12 cellular contexts compared by ENCODE assay signal in the genomic region with DNA sequence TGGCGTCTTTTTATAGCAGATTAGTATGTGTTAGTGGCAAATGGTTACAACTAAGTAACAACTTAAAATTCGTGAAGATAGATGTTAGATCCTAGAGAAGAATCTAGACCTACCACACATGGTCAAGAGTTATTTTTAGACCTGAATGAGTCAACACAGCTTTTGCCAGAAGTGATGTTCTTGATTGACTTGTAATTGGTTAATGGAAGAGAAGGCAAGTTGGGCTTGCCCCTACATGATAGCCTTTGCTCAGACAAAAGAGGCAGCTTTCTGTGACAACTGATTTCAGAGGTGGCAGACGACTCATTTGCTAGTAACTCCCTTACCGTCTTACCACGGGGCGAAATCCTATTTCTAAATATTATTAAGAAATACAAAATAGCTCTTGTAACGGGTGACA. TPM values are rescaled to one million over a fixed set of nuclear protein-coding genes. Genes with fewer than 3 reads are reported as not detected.
DNase-seq lines count a peak whose midpoint lies in the region; ATAC-seq and TF ChIP-seq lines count a peak whose summit lies in the region.
"Had no signal": no experiment of that assay in that cellular context is flagged by ENCODE, and none has a peak within 500 bp of the region (broad histone marks: within the 10 kb centered on the region; RNA-seq: fewer than 3 reads in every experiment).

No MANE protein-coding gene starts in this region.

- no peak for TF ChIP-seq CTCF in HEK293 (tag by site-specific recombination; IDR thresholded peaks at IDR 0.05)

- peak overlapping the region; percentile 34; the same call in 1 of the 2 replicates for H3K27ac ChIP-seq in HEK293 (ENCODE audit: extremely low read depth, low read depth, low read length)
- H3K27ac ChIP-seq: brain microvascular endothelial cell, upper lobe of right lung had no signal

- no peaks in the 10 kb centered on the region for H3K36me3 ChIP-seq in HEK293 (ENCODE audit: control insufficient read depth in 2 of 2, insufficient read depth in 1 of 2, low read length in 2 of 2)
- H3K36me3 ChIP-seq: brain microvascular endothelial cell, upper lobe of right lung had no signal

- CTCF ChIA-PET in HEK293 (lab: Yijun Ruan, JAX) = interaction anchor here (0.8 to 2.8 kb wide), 6 partner anchors 9 to 253 kb away, joined by 3 to 15 read pairs (median 6); no protein-coding TSS in a partner anchor

- H3K4me1 ChIP-seq in HEK293 (ENCODE audit: control insufficient read depth, insufficient read depth, low read length) = peaks cover 38% of the 10 kb centered on the region

- POLR2A ChIA-PET in HEK293 (lab: Yijun Ruan, JAX) = no interaction called here

- DNase-seq in NCI-H2227 treated with DMSO at 0.1 percent for 48 hours (lab: John Stamatoyannopoulos, UW) (peak; percentile 16), cerebellum (ENCODE audit: low spot score) (peak; percentile 32), myocyte (ENCODE audit: low read depth) (peak; percentile 37), NCI-H1048 (lab: John Stamatoyannopoulos, UW) (no peak), retina (no peak), hippocampal formation (lab: John Stamatoyannopoulos, UW) (no peak)
- DNase-seq: activated T-cell treated with anti-CD3 and anti-CD28 coated beads, Interleukin-2, amount 50 U/mL, for 1 hour; brain microvascular endothelial cell; upper lobe of right lung had no signal

- ATAC-seq in GM19035 (IDR thresholded peaks at IDR 0.05; ENCODE audit: unreplicated experiment) = no peak
- ATAC-seq: Right ventricle myocardium inferior, upper lobe of right lung had no signal

- no peak overlapping the region for H3K4me3 ChIP-seq in HEK293 (ENCODE audit: low read depth, low read length)
- H3K4me3 ChIP-seq: upper lobe of right lung had no signal

- H3K9me3 ChIP-seq in HEK293 (ENCODE audit: control insufficient read depth, insufficient read depth, low read depth, low read length) = no peaks in the 10 kb centered on the region
- H3K9me3 ChIP-seq: upper lobe of right lung had no signal

TF ChIP-seq in HEK293, 187 proteins besides CTCF, POLR2A, EP300 and RAD21:
- peak; percentile 22; the same call in 1 of the 2 replicates for TF ChIP-seq MZF1 (tag by site-specific recombination; IDR thresholded peaks at IDR 0.05; ENCODE audit: borderline replicate concordance)
- TF ChIP-seq ZNF510 (tag by site-specific recombination; IDR thresholded peaks at IDR 0.05; ENCODE audit: insufficient replicate concordance) = no peak
- TF ChIP-seq ZNF433 (tag by site-specific recombination; IDR thresholded peaks at IDR 0.05; ENCODE audit: low read depth) = no peak
- peak; percentile 80; the same call in 1 of the 2 replicates for TF ChIP-seq ZNF449 (tag by site-specific recombination; IDR thresholded peaks at IDR 0.05)
- TF ChIP-seq, protein P1, sequence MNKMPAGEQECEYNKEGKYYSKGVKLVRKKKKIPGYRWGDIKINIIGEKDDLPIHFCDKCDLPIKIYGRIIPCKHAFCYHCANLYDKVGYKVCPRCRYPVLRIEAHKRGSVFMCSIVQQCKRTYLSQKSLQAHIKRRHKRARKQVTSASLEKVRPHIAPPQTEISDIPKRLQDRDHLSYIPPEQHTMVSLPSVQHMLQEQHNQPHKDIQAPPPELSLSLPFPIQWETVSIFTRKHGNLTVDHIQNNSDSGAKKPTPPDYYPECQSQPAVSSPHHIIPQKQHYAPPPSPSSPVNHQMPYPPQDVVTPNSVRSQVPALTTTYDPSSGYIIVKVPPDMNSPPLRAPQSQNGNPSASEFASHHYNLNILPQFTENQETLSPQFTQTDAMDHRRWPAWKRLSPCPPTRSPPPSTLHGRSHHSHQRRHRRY (tag by site-specific recombination; IDR thresholded peaks at IDR 0.05) = no peak

RNA-seq across cellular contexts. Expression of gene CPE, which starts 4.9 kb away (rescaled TPM):
- total RNA-seq in cerebellum (380 TPM), myocyte (3.2 and 5.3 TPM in 2 replicates)
- polyA plus RNA-seq in myocyte (2012) = 105 TPM

RNA-seq across cellular contexts. Expression of gene MSMO1, which starts 56.3 kb away (rescaled TPM):
- total RNA-seq in cerebellum (140 TPM), myocyte (216 and 354 TPM in 2 replicates)
- polyA plus RNA-seq in myocyte (2012) = 110 TPM

Comparison
In these comparisons a context has a peak if more than half of its experiments do, and no peak if none do; other contexts are left out.
1. DNase-seq: peak in NCI-H2227 treated with DMSO at 0.1 percent for 48 hours (single experiment), cerebellum (single experiment) and myocyte (single experiment); none in NCI-H1048 (single experiment), retina (single experiment) and hippocampal formation (0 of 2).
2. RNA of gene CPE, which starts 4.9 kb away (total RNA-seq): 380 TPM in cerebellum (single experiment); 3.2 to 5.3 TPM in myocyte; every median in the first group is over 10 times any median in the second.